In the genomic region with DNA sequence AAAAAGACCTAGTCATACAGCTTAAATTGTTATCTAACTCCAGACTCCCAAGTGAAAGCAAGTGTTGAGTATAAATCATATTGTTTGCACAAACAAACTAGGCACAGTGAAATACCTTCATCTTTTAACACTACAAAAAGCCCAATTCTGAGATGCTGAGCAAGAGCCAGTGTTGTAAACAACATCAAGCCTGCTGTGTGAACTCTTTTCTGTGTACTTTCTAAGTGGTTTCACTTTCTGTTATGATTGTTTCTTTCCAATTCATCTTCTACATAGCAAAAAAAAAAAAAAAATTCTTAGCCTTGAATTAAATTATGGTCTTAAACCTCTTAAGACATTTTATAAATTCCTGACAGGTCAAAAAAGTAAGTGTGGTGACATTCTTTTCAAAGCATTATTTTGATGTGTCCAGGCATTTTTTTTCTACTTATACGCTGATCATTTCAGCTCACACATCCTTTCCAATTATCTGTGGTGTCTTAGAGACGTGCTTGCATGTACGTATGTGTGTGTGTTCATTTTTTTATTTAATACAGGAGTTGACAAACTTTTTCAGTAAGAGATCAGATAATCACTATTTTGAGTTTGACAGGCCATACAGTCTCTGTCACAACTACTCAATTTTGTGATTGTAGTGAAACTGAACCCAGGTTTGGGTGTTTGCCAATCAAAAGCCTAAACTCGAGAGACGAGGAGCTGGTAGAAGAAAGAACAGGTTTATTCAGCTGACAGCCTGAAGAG, we compare ENCODE assay signal across 1 cellular context.
TF ChIP-seq lines count a peak whose summit lies in the region.

No MANE protein-coding gene starts in this region.

TF ChIP-seq in HepG2, 621 proteins besides CTCF, POLR2A, EP300 and RAD21:
- TF ChIP-seq CAMTA2 (CRISPR knock-in tag; IDR thresholded peaks at IDR 0.05; ENCODE audit: borderline replicate concordance) (no peak), MYC (CRISPR knock-in tag; IDR thresholded peaks at IDR 0.05; ENCODE audit: borderline replicate concordance) (no peak)
